In genomic region chr22:24507742-24508141, GRCh38 we compare ENCODE assay signal across 13 cellular contexts.
A peak's percentile ranks its signal among the peaks of the same experiment; 100 is the strongest.
DNase-seq lines count a peak whose midpoint lies in the region; ATAC-seq lines count a peak whose summit lies in the region.
"Had no signal": no experiment of that assay in that cellular context is flagged by ENCODE, and none has a peak within 500 bp of the region (broad histone marks: within the 10 kb centered on the region; RNA-seq: fewer than 3 reads in every experiment).

No MANE protein-coding gene starts in this region.

- no peak overlapping the region for H3K9ac ChIP-seq in BLaER1

- peaks cover 82% of the 10 kb centered on the region for H3K4me1 ChIP-seq in BLaER1

- H3K36me3 ChIP-seq in BLaER1: no peaks in the 10 kb centered on the region
- H3K36me3 ChIP-seq: Peyer's patch, tibial nerve had no signal

- H3K9me3 ChIP-seq in BLaER1: no peaks in the 10 kb centered on the region
- H3K9me3 ChIP-seq: Peyer's patch, psoas muscle, tibial nerve had no signal

- peak overlapping the region; percentile 58; the same call in 1 of the 2 replicates for H3K27ac ChIP-seq in BLaER1
- H3K27ac ChIP-seq: psoas muscle, tibial nerve had no signal

- H3K4me2 ChIP-seq in BLaER1: peak overlapping the region; percentile 74

- H3K4me3 ChIP-seq in BLaER1: no peak overlapping the region
- H3K4me3 ChIP-seq: Peyer's patch, psoas muscle, tibial nerve had no signal

- ATAC-seq in HG02870 (IDR thresholded peaks at IDR 0.05; ENCODE audit: unreplicated experiment): no peak
- ATAC-seq: psoas muscle had no signal

- DNase-seq in NAMALWA (ENCODE audit: low spot score) (peak; percentile 92), iPS-NIHi7 (ENCODE audit: extremely low spot score) (peak; percentile 72), GM19240 (ENCODE audit: insufficient read length, low spot score) (no peak), NCI-H187 (lab: John Stamatoyannopoulos, UW) (no peak)
- DNase-seq: activated CD4-positive, CD25-positive, alpha-beta regulatory T cell; activated CD8-positive, alpha-beta memory T cell treated with anti-CD3 and anti-CD28 coated beads, Interleukin-2, amount 50 U/mL, for 4 hours; effector CD4-positive, alpha-beta T cell; psoas muscle; SW 1271 had no signal

- H3K27me3 ChIP-seq in BLaER1: no peaks in the 10 kb centered on the region
- H3K27me3 ChIP-seq: Peyer's patch, tibial nerve had no signal

- H4K20me1 ChIP-seq in BLaER1: no peaks in the 10 kb centered on the region

Comparison
In these comparisons a context has a peak if more than half of its experiments do, and no peak if none do; other contexts are left out.
1. DNase-seq: peak in NAMALWA (single experiment) and iPS-NIHi7 (single experiment); none in GM19240 (single experiment) and NCI-H187 (0 of 2).